8 cellular contexts compared by ENCODE assay signal in genomic region chr16:66935319-66936011, GRCh38. TPM values are rescaled to one million over a fixed set of nuclear protein-coding genes. Genes with fewer than 3 reads are reported as not detected.
DNase-seq lines count a peak whose midpoint lies in the region; ATAC-seq, FAIRE-seq and TF ChIP-seq lines count a peak whose summit lies in the region.

TSS of gene CES2 (plus strand) at chr16:66935516. CDS start at chr16:66935636, 120 bp downstream.

- H3K9ac ChIP-seq in adipocyte (ENCODE audit: low read length) = peak within 1 kb of the TSS; percentile 100

- no peak for TF ChIP-seq RAD21 in A549 (conservative IDR thresholded peaks at IDR 0.05 in 1 of 2, IDR thresholded peaks at IDR 0.05 in 1 of 2)

- POLR2A ChIA-PET in A549 (lab: Yijun Ruan, JAX) = no interaction called here

- H3K4me1 Mint-ChIP-seq in HFFc6 (ENCODE audit: low read depth) = peaks cover 47% of the 10 kb centered on the region

- H3K36me3 Mint-ChIP-seq in HFFc6 (ENCODE audit: low read depth) = peaks cover 38% of the 10 kb centered on the region

- no peak for TF ChIP-seq CTCF in A549 (IDR thresholded peaks at IDR 0.05)
- no peak for TF ChIP-seq CTCF in HFFc6 (IDR thresholded peaks at IDR 0.05)
- TF ChIP-seq CTCF in left ventricle myocardium inferior (IDR thresholded peaks at IDR 0.05; ENCODE audit: borderline replicate concordance) = no peak
- no peak for TF ChIP-seq CTCF in prostate gland (IDR thresholded peaks at IDR 0.05)

- H3K36me3 ChIP-seq in adipocyte (ENCODE audit: control insufficient read depth, insufficient read depth, low read length, severe bottlenecking) (peaks cover 19% of the 10 kb centered on the region), left ventricle myocardium inferior (peaks cover 32% of the 10 kb centered on the region), prostate gland (peaks cover 0 to 6% of the 10 kb centered on the region in 2 donors)

- H3K4me3 ChIP-seq in A549 (peak within 1 kb of the TSS; percentile 81), adipocyte (ENCODE audit: low read length) (peak within 1 kb of the TSS; percentile 100), left ventricle myocardium inferior (peak within 1 kb of the TSS; percentile 97), prostate gland (peak within 1 kb of the TSS; percentile 99 to 100)

- H3K4me1 ChIP-seq in A549 (peaks cover 28% of the 10 kb centered on the region), adipocyte (ENCODE audit: control insufficient read depth, insufficient read depth, low read length) (peaks cover 25% of the 10 kb centered on the region), left ventricle myocardium inferior (peaks cover 67% of the 10 kb centered on the region), prostate gland (replicated peaks) (peaks cover 22% of the 10 kb centered on the region)

- CTCF ChIA-PET in A549 (lab: Yijun Ruan, JAX) = interaction anchor here (1.6 kb wide), 1 partner anchor 40 kb away, joined by 8 read pairs; no protein-coding TSS in a partner anchor

- ATAC-seq in A549 = peak in 1 of 2 experiments; percentile 32; a peak in 3 of 6 replicates
- ATAC-seq in HG03442 (IDR thresholded peaks at IDR 0.05; ENCODE audit: unreplicated experiment) = no peak
- no peak for ATAC-seq in GM21529 (IDR thresholded peaks at IDR 0.05; ENCODE audit: unreplicated experiment)

- TF ChIP-seq POLR2A in A549 (IDR thresholded peaks at IDR 0.05; ENCODE audit: low read length) = no peak
- peak; percentile 64 for TF ChIP-seq POLR2A in prostate gland (IDR thresholded peaks at IDR 0.05)

- no peak for TF ChIP-seq EP300 in A549 (IDR thresholded peaks at IDR 0.05)

- no peaks in the 10 kb centered on the region for H3K9me3 Mint-ChIP-seq in HFFc6

- WGBS in A549 (ENCODE audit: missing lambda C conversion rate) = 79% methylated on average over 38 of the region's 44 CpGs
- WGBS in prostate gland = 20% methylated on average over 43 of the region's 44 CpGs

- H3K27ac ChIP-seq in A549 = peak within 1 kb of the TSS; percentile 94 to 99
- peak within 1 kb of the TSS; percentile 97 for H3K27ac ChIP-seq in left ventricle myocardium inferior (replicated peaks)
- H3K27ac ChIP-seq in prostate gland = peak within 1 kb of the TSS; percentile 89 to 92

- peaks cover 8% of the 10 kb centered on the region for H3K27me3 Mint-ChIP-seq in HFFc6 (ENCODE audit: insufficient read depth)

- peak within 1 kb of the TSS; percentile 93 for H3K27ac Mint-ChIP-seq in HFFc6

- no peak for FAIRE-seq in A549 (lab: Jason Lieb, UNC)

- H3K27me3 ChIP-seq in adipocyte (replicated peaks; ENCODE audit: control insufficient read depth, insufficient read depth, low read length) = no peaks in the 10 kb centered on the region
- H3K27me3 ChIP-seq in left ventricle myocardium inferior (ENCODE audit: low read depth) = no peaks in the 10 kb centered on the region
- no peaks in the 10 kb centered on the region for H3K27me3 ChIP-seq in prostate gland (replicated peaks; ENCODE audit: insufficient read depth)

- H3K9me3 ChIP-seq in A549 = no peaks in the 10 kb centered on the region
- no peaks in the 10 kb centered on the region for H3K9me3 ChIP-seq in adipocyte (ENCODE audit: control insufficient read depth, low read length)
- H3K9me3 ChIP-seq in left ventricle myocardium inferior (replicated peaks) = no peaks in the 10 kb centered on the region
- no peaks in the 10 kb centered on the region for H3K9me3 ChIP-seq in prostate gland

- peak within 1 kb of the TSS; percentile 99 for H3K4me2 ChIP-seq in A549

- no peak for DNase-seq in A549 (ENCODE audit: low read depth in 1 of 2, low spot score in 1 of 2)
- DNase-seq in HFFc6 = peak; percentile 43
- peak; percentile 70 for DNase-seq in adipocyte (ENCODE audit: low read depth)
- peak; percentile 55 for DNase-seq in left ventricle myocardium inferior
- DNase-seq in prostate gland (ENCODE audit: low spot score) = peak; percentile 73
- DNase-seq in NCI-H1048 (lab: John Stamatoyannopoulos, UW) = no peak

- H3K4me3 Mint-ChIP-seq in HFFc6 = peak within 1 kb of the TSS; percentile 98

- intact Hi-C loops in left ventricle myocardium inferior (cut with micrococcal nuclease) (no loop called here), prostate gland (cut with DNase I) (no loop called here)

TF ChIP-seq in A549, 52 proteins besides CTCF, POLR2A, EP300 and RAD21:
- TF ChIP-seq HMGXB4 (CRISPR knock-in tag; IDR thresholded peaks at IDR 0.05; ENCODE audit: borderline replicate concordance) = no peak
- no peak for TF ChIP-seq HES2 (IDR thresholded peaks at IDR 0.05)
- no peak for TF ChIP-seq MYC (IDR thresholded peaks at IDR 0.05; ENCODE audit: borderline replicate concordance, low read length)
- TF ChIP-seq ZNF302 (CRISPR knock-in tag; IDR thresholded peaks at IDR 0.05) = no peak
- no peak for TF ChIP-seq BCL3 (IDR thresholded peaks at IDR 0.05)
- no peak for TF ChIP-seq KDM1A (IDR thresholded peaks at IDR 0.05; ENCODE audit: low read depth)
- no peak for TF ChIP-seq HDAC2 (IDR thresholded peaks at IDR 0.05)
- TF ChIP-seq RARB (CRISPR knock-in tag; IDR thresholded peaks at IDR 0.05) = no peak
TF ChIP-seq in A549: peak in this region for 0.

RNA-seq across cellular contexts. Expression of gene CES2, which starts in this region (rescaled TPM):
- 19.4 and 20.4 TPM in 2 replicates for polyA plus RNA-seq in A549 (2011; rRNA removed)
- polyA plus RNA-seq in A549 (2012; cell fraction: cytosol; rRNA removed) = 13.6 and 19.6 TPM in 2 replicates
- 23.0 and 26.3 TPM in 2 replicates for polyA plus RNA-seq in A549 (2012; cell fraction: nucleus; rRNA removed)
- 19.9 to 22.0 TPM (median 20.3 TPM) in 3 replicates for polyA plus RNA-seq in A549 (2017; fragmentation: RNase III; extraction: RNeasy Plus Mini Kit Qiagen cat#74134 plus additional on column Dnase treatment)
- 29.4 and 33.2 TPM in 2 replicates for polyA minus RNA-seq in A549 (2011; rRNA and poly(A)+ RNA removed)
- 10 to 100 TPM; 35.1 to 42.3 (median 40.2) TPM for total RNA-seq in HFFc6 (2021; fragmentation: NEBNext Ultra II Directional; extraction: Animal tissue kit (Norgen Biotek cat#: 25700))
- 88.5 TPM for total RNA-seq in left ventricle myocardium inferior
- 10 to 100 TPM; 36.3 to 61.5 TPM for total RNA-seq in prostate gland

Comparison
In these comparisons a context has a peak if more than half of its experiments do, and no peak if none do; other contexts are left out.
1. DNase-seq: peak in HFFc6 (single experiment), adipocyte (single experiment), left ventricle myocardium inferior (single experiment) and prostate gland (single experiment); none in A549 (0 of 2) and NCI-H1048 (single experiment).
2. Peak in every context shown above with its lines, with median percentiles within 50 percentile points of each other: H3K27ac ChIP-seq and H3K4me3 ChIP-seq.